Comparison of ENCODE assay signal across 19 cellular contexts in genomic region chr16:66614161-66614802, GRCh38. TPM values are rescaled to one million over a fixed set of nuclear protein-coding genes. Genes with fewer than 3 reads are reported as not detected.
DNase-seq lines count a peak whose midpoint lies in the region; ATAC-seq, FAIRE-seq and TF ChIP-seq lines count a peak whose summit lies in the region.
"Had no signal": no experiment of that assay in that cellular context is flagged by ENCODE, and none has a peak within 500 bp of the region (broad histone marks: within the 10 kb centered on the region; RNA-seq: fewer than 3 reads in every experiment).

No MANE protein-coding gene starts in this region.

- H3K79me2 ChIP-seq in HepG2 (ENCODE audit: insufficient read depth, low read length) (no peaks in the 10 kb centered on the region), K562 (ENCODE audit: control insufficient read depth, insufficient read depth, low read length) (no peaks in the 10 kb centered on the region), osteoblast (ENCODE audit: insufficient read depth, low read length) (peaks cover 4% of the 10 kb centered on the region)

- DNase-seq in HepG2 (ENCODE audit: low spot score) (peak; percentile 23), right lobe of liver (no peak), K562 (ENCODE audit: extremely low read depth in 1 of 4, low spot score in 3 of 4) (no peak), osteoblast (ENCODE audit: insufficient read length, low spot score, missing footprints) (peak; percentile 37), BE2C (no peak), mesenteric fat pad (ENCODE audit: low spot score) (no peak), MCF 10A (ENCODE audit: unreplicated experiment) (no peak), A673 (ENCODE audit: low spot score) (no peak)
- DNase-seq: C1 segment of cervical spinal cord; Calu3; CD4-positive, alpha-beta T cell; DMS 273 treated with DMSO at 0.1 percent for 48 hours; EL; GDM1; H7 had no signal

- H3K4me2 ChIP-seq in HepG2 (ENCODE audit: low read depth, low read length), result no peak overlapping the region
- no peak overlapping the region for H3K4me2 ChIP-seq in K562 (ENCODE audit: insufficient read depth, low read length)
- H3K4me2 ChIP-seq in osteoblast (ENCODE audit: insufficient read depth, low read length), result no peak overlapping the region
- H3K4me2 ChIP-seq: GM23338 had no signal

- POLR2A ChIA-PET in HepG2 (lab: Yijun Ruan, JAX) (no interaction called here), K562 (lab: Yijun Ruan, JAX) (no interaction called here), MCF 10A (lab: Yijun Ruan, JAX) (no interaction called here), A673 (lab: Charles Lee; ENCODE audit: low non-redundant PET) (no interaction called here)

- peaks cover 37% of the 10 kb centered on the region for H3K4me1 ChIP-seq in HepG2 (ENCODE audit: insufficient read depth, low read length)
- H3K4me1 ChIP-seq in right lobe of liver, result peaks cover 0 to 35% (median 8%) of the 10 kb centered on the region in 4 donors
- H3K4me1 ChIP-seq in K562 (replicated peaks in 1 of 2; ENCODE audit: control insufficient read depth in 2 of 2, insufficient read depth in 2 of 2, low read length in 2 of 2), result peaks cover 25 to 32% of the 10 kb centered on the region in 2 experiments
- peaks cover 27% of the 10 kb centered on the region for H3K4me1 ChIP-seq in osteoblast (ENCODE audit: insufficient read depth, low read length)
- H3K4me1 ChIP-seq in BE2C, result peaks cover 15% of the 10 kb centered on the region
- peaks cover 5% of the 10 kb centered on the region for H3K4me1 ChIP-seq in A673 (ENCODE audit: insufficient read depth, low read length, poor library complexity, severe bottlenecking)

- H3K27me3 Mint-ChIP-seq in MCF 10A (ENCODE audit: insufficient read depth, unreplicated experiment), result no peaks in the 10 kb centered on the region
- H3K27me3 Mint-ChIP-seq: CD4-positive, alpha-beta T cell had no signal

- TF ChIP-seq POLR2A in HepG2 (IDR thresholded peaks at IDR 0.05; ENCODE audit: insufficient read depth in 1 of 2, low read depth in 2 of 2, low read length in 2 of 2), result no peak
- no peak for TF ChIP-seq POLR2A in right lobe of liver (IDR thresholded peaks at IDR 0.05)
- TF ChIP-seq POLR2A in K562 (conservative IDR thresholded peaks at IDR 0.05), result peak; percentile 57; the same call in 1 of the 2 replicates

- WGBS in HepG2 (ENCODE audit: low lambda C conversion rate), result 77% methylated on average over 9 of the region's 12 CpGs
- WGBS in right lobe of liver (ENCODE audit: insufficient coverage, low coverage, low lambda C conversion rate, missing lambda C conversion rate), result 89% methylated on average over 5 of the region's 12 CpGs
- WGBS in K562 (ENCODE audit: insufficient coverage, low coverage, missing lambda C conversion rate), result 90% methylated on average over 12 of the region's 12 CpGs

- no peaks in the 10 kb centered on the region for H3K27me3 ChIP-seq in HepG2 (ENCODE audit: control insufficient read depth in 1 of 2, insufficient read depth in 2 of 2, low read length in 2 of 2)
- no peaks in the 10 kb centered on the region for H3K27me3 ChIP-seq in right lobe of liver
- H3K27me3 ChIP-seq in K562 (ENCODE audit: control insufficient read depth in 2 of 2, insufficient read depth in 2 of 2, low read length in 2 of 2), result no peaks in the 10 kb centered on the region
- H3K27me3 ChIP-seq in osteoblast (ENCODE audit: insufficient read depth, low read length), result no peaks in the 10 kb centered on the region
- no peaks in the 10 kb centered on the region for H3K27me3 ChIP-seq in BE2C
- H3K27me3 ChIP-seq in A673 (replicated peaks; ENCODE audit: insufficient read depth, low read depth, low read length, poor library complexity), result no peaks in the 10 kb centered on the region

- H3K4me1 Mint-ChIP-seq in MCF 10A (ENCODE audit: insufficient read depth, unreplicated experiment), result peaks cover 27% of the 10 kb centered on the region

- peaks cover 18 to 43% of the 10 kb centered on the region in 2 experiments for H3K36me3 ChIP-seq in HepG2 (replicated peaks in 1 of 2; ENCODE audit: control insufficient read depth in 1 of 2, insufficient read depth in 2 of 2, low read length in 2 of 2)
- no peaks in the 10 kb centered on the region for H3K36me3 ChIP-seq in right lobe of liver
- H3K36me3 ChIP-seq in K562 (ENCODE audit: control insufficient read depth, insufficient read depth, low read length), result peaks cover 71% of the 10 kb centered on the region; the same call in 2 of the 3 replicates
- H3K36me3 ChIP-seq in osteoblast (ENCODE audit: insufficient read depth, low read length), result peaks cover 36% of the 10 kb centered on the region
- peaks cover 24% of the 10 kb centered on the region for H3K36me3 ChIP-seq in BE2C
- H3K36me3 ChIP-seq in A673 (ENCODE audit: insufficient read depth, low read length, poor library complexity, severe bottlenecking), result peaks cover 41% of the 10 kb centered on the region

- TF ChIP-seq RAD21 in HepG2 (CRISPR knock-in tag; IDR thresholded peaks at IDR 0.05), result no peak
- TF ChIP-seq RAD21 in K562 (CRISPR knock-in tag; conservative IDR thresholded peaks at IDR 0.05 in 1 of 2, IDR thresholded peaks at IDR 0.05 in 1 of 2), result no peak

- H3K27ac ChIP-seq in HepG2 (ENCODE audit: extremely low read length, insufficient read depth, low read length) (peak overlapping the region; percentile 13), right lobe of liver (no peak overlapping the region), K562 (ENCODE audit: extremely low read depth, low read depth, low read length) (no peak overlapping the region), osteoblast (ENCODE audit: low read depth, low read length) (no peak overlapping the region), A673 (ENCODE audit: low read depth, low read length, poor library complexity, severe bottlenecking) (no peak overlapping the region)
- H3K27ac ChIP-seq: 22Rv1 had no signal

- H3K27ac Mint-ChIP-seq in MCF 10A (ENCODE audit: low read depth, unreplicated experiment), result no peak overlapping the region
- H3K27ac Mint-ChIP-seq: CD4-positive, alpha-beta T cell; GM23338 had no signal

- CTCF ChIA-PET in HepG2 (lab: Yijun Ruan, JAX; ENCODE audit: low intra/inter-chr PET ratio, low total read pairs), result no interaction called here
- CTCF ChIA-PET in K562 (lab: Yijun Ruan, JAX; ENCODE audit: low intra/inter-chr PET ratio), result no interaction called here
- CTCF ChIA-PET in MCF 10A (lab: Yijun Ruan, JAX), result interaction anchor here (1.0 to 2.1 kb wide), 4 partner anchors 35 to 138 kb away, joined by 3 to 7 read pairs (median 4); partner anchors contain the start of gene DYNC1LI2
- CTCF ChIA-PET in A673 (lab: Charles Lee), result no interaction called here

- H3K4me3 Mint-ChIP-seq in MCF 10A (ENCODE audit: unreplicated experiment), result no peak overlapping the region
- H3K4me3 Mint-ChIP-seq: CD4-positive, alpha-beta T cell; GM23338 had no signal

- intact Hi-C loops in HepG2 (cut with micrococcal nuclease; ENCODE audit: unreplicated experiment) (no loop called here), right lobe of liver (cut with DNase I) (no loop called here), K562 (cut with micrococcal nuclease) (no loop called here), MCF 10A (cut with micrococcal nuclease) (no loop called here), A673 (cut with micrococcal nuclease; ENCODE audit: unreplicated experiment) (no loop called here)

- FAIRE-seq in HepG2 (lab: Jason Lieb, UNC), result no peak
- FAIRE-seq in K562 (lab: Jason Lieb, UNC), result no peak
- FAIRE-seq: GM12892 had no signal

- H4K20me1 ChIP-seq in HepG2 (ENCODE audit: insufficient read depth, low read length), result no peaks in the 10 kb centered on the region
- no peaks in the 10 kb centered on the region for H4K20me1 ChIP-seq in K562 (replicated peaks; ENCODE audit: control insufficient read depth, insufficient read depth, low read length)
- peaks cover 3% of the 10 kb centered on the region for H4K20me1 ChIP-seq in osteoblast (ENCODE audit: insufficient read depth, low read length)

- BruUV-seq in HepG2 (replicated peaks; lab: Mats Ljungman, UMichigan) (no TSS peak), K562 (replicated peaks; lab: Mats Ljungman, UMichigan) (no TSS peak), MCF 10A (replicated peaks; lab: Mats Ljungman, UMichigan) (no TSS peak), A673 (replicated peaks; lab: Mats Ljungman, UMichigan) (no TSS peak)

- in situ Hi-C loops in HepG2 (cut with HindIII; ENCODE audit: extremely low pct_ligation_motif_present, low pct_unique_long_range_greater_than_20kb), result no loop called here
- in situ Hi-C loops in K562 (cut with MboI), result no loop called here

- no peak overlapping the region for H3K4me3 ChIP-seq in HepG2 (replicated peaks in 1 of 3; ENCODE audit: insufficient read depth in 1 of 3, low read depth in 2 of 3, low read length in 3 of 3)
- H3K4me3 ChIP-seq in right lobe of liver, result no peak overlapping the region
- no peak overlapping the region for H3K4me3 ChIP-seq in K562
- no peak overlapping the region for H3K4me3 ChIP-seq in osteoblast (ENCODE audit: insufficient read depth, low read length)
- no peak overlapping the region for H3K4me3 ChIP-seq in BE2C (ENCODE audit: low read depth, low read length)
- no peak overlapping the region for H3K4me3 ChIP-seq in A673 (ENCODE audit: low read depth, low read length, poor library complexity, severe bottlenecking)
- H3K4me3 ChIP-seq: GM23338 had no signal

- TF ChIP-seq EP300 in HepG2 (IDR thresholded peaks at IDR 0.05; ENCODE audit: low read depth in 2 of 2, low read length in 2 of 2) (no peak), HepG2 (CRISPR knock-in tag; IDR thresholded peaks at IDR 0.05; ENCODE audit: borderline replicate concordance) (no peak), K562 (IDR thresholded peaks at IDR 0.05; ENCODE audit: low read length) (no peak)

- no peaks in the 10 kb centered on the region for H3K9me3 ChIP-seq in HepG2 (ENCODE audit: low read length)
- H3K9me3 ChIP-seq in right lobe of liver, result no peaks in the 10 kb centered on the region
- H3K9me3 ChIP-seq in K562 (replicated peaks; ENCODE audit: control insufficient read depth, insufficient read depth, low read depth, low read length), result no peaks in the 10 kb centered on the region
- no peaks in the 10 kb centered on the region for H3K9me3 ChIP-seq in osteoblast (ENCODE audit: low read depth, low read length)
- no peaks in the 10 kb centered on the region for H3K9me3 ChIP-seq in BE2C
- H3K9me3 ChIP-seq in A673 (ENCODE audit: low read depth, low read length, poor library complexity, severe bottlenecking), result no peaks in the 10 kb centered on the region

- H3K9ac ChIP-seq in HepG2 (ENCODE audit: insufficient read depth, low read depth, low read length), result no peak overlapping the region
- H3K9ac ChIP-seq in K562 (ENCODE audit: insufficient read depth in 1 of 2, low read depth in 2 of 2, low read length in 2 of 2), result no peak overlapping the region

- H3K36me3 Mint-ChIP-seq in MCF 10A (ENCODE audit: insufficient read depth, unreplicated experiment), result peaks cover 28% of the 10 kb centered on the region

- no peak for TF ChIP-seq CTCF in HepG2 (CRISPR knock-in tag; IDR thresholded peaks at IDR 0.05)
- no peak for TF ChIP-seq CTCF in right lobe of liver (IDR thresholded peaks at IDR 0.05)
- TF ChIP-seq CTCF in K562 (IDR thresholded peaks at IDR 0.05 in 2 of 3, conservative IDR thresholded peaks at IDR 0.05 in 1 of 3; ENCODE audit: insufficient read depth in 2 of 3, low read depth in 1 of 3, low read length in 3 of 3), result no peak
- TF ChIP-seq CTCF in osteoblast (IDR thresholded peaks at IDR 0.05; ENCODE audit: extremely low read depth, low read depth, low read length), result no peak
- TF ChIP-seq CTCF in BE2C (IDR thresholded peaks at IDR 0.05; ENCODE audit: low read depth, low read length), result no peak
- TF ChIP-seq CTCF in MCF 10A (IDR thresholded peaks at IDR 0.05; ENCODE audit: unreplicated experiment), result no peak
- no peak for TF ChIP-seq CTCF in A673 (conservative IDR thresholded peaks at IDR 0.05; ENCODE audit: low read depth, low read length)

- no peaks in the 10 kb centered on the region for H3K9me3 Mint-ChIP-seq in MCF 10A (ENCODE audit: unreplicated experiment)
- H3K9me3 Mint-ChIP-seq: CD4-positive, alpha-beta T cell; GM23338 had no signal

- H3K9me1 ChIP-seq in K562 (ENCODE audit: control insufficient read depth, insufficient read depth, low read length), result no peaks in the 10 kb centered on the region

- no peak overlapping the region for H2AFZ ChIP-seq in HepG2 (ENCODE audit: low read length)
- H2AFZ ChIP-seq in K562 (ENCODE audit: low read depth, low read length), result no peak overlapping the region
- no peak overlapping the region for H2AFZ ChIP-seq in osteoblast (ENCODE audit: low read length)
- H2AFZ ChIP-seq: GM23338 had no signal

- peak; percentile 45 for ATAC-seq in HepG2
- ATAC-seq in right lobe of liver, result no peak
- ATAC-seq in K562, result no peak
- ATAC-seq: GM23338 had no signal

RNA-seq across cellular contexts. Expression of gene CMTM3, which starts 9.8 kb away (rescaled TPM):
- 20.6 and 29.2 TPM in 2 replicates for total RNA-seq in HepG2 (2016; rRNA removed; fragmentation: Illumina TruSeq; extraction: Trizol)
- total RNA-seq in HepG2 (2016; cell fraction: cytosol; rRNA removed; fragmentation: Illumina TruSeq; extraction: Trizol; ENCODE audit: low read depth), result 14.7 and 15.6 TPM in 2 replicates
- total RNA-seq in HepG2 (2016; cell fraction: insoluble cytoplasmic fraction; rRNA removed; fragmentation: Illumina TruSeq; extraction: Trizol), result 18.9 and 30.0 TPM in 2 replicates
- 39.9 and 42.8 TPM in 2 replicates for total RNA-seq in HepG2 (2016; cell fraction: membrane; rRNA removed; fragmentation: Illumina TruSeq; extraction: Trizol)
- 19.8 and 22.0 TPM in 2 replicates for total RNA-seq in HepG2 (2016; cell fraction: nucleus; rRNA removed; fragmentation: Illumina TruSeq; extraction: Trizol)
- 48.7 and 62.0 TPM in 2 replicates for polyA plus RNA-seq in HepG2 (2011; rRNA removed)
- 53.5 and 62.3 TPM in 2 replicates for polyA plus RNA-seq in HepG2 (2011; cell fraction: cytosol; rRNA removed)
- 50.7 and 56.5 TPM in 2 replicates for polyA plus RNA-seq in HepG2 (2011; cell fraction: nucleus; rRNA removed)
- polyA plus RNA-seq in HepG2 (2012), result 36.1 and 48.8 TPM in 2 replicates
- 21.8 and 24.0 TPM in 2 replicates for polyA plus RNA-seq in HepG2 (2016; cell fraction: cytosol; fragmentation: Illumina TruSeq; extraction: Trizol; ENCODE audit: low read depth)
- polyA plus RNA-seq in HepG2 (2016; cell fraction: insoluble cytoplasmic fraction; fragmentation: Illumina TruSeq; extraction: Trizol; ENCODE audit: low read depth), result 31.5 and 37.2 TPM in 2 replicates
- 48.5 and 52.0 TPM in 2 replicates for polyA plus RNA-seq in HepG2 (2016; cell fraction: membrane; fragmentation: Illumina TruSeq; extraction: Trizol; ENCODE audit: low read depth)
- 51.6 and 59.3 TPM in 2 replicates for polyA plus RNA-seq in HepG2 (2016; cell fraction: nucleus; fragmentation: Illumina TruSeq; extraction: Trizol; ENCODE audit: insufficient read depth, low read depth)
- polyA minus RNA-seq in HepG2 (2011; rRNA and poly(A)+ RNA removed; ENCODE audit: low replicate concordance), result 1.7 and 102 TPM in 2 replicates
- 14.7 and 19.2 TPM in 2 replicates for polyA minus RNA-seq in HepG2 (2011; cell fraction: cytosol; rRNA and poly(A)+ RNA removed)
- 16.0 and 25.4 TPM in 2 replicates for polyA minus RNA-seq in HepG2 (2011; cell fraction: nucleus; rRNA and poly(A)+ RNA removed)
- total RNA-seq in right lobe of liver, result 1 to 10 TPM; 1.6 to 9.6 (median 5.4) TPM
- 14.6 and 32.5 TPM in 2 replicates for total RNA-seq in K562 (2011; cell fraction: chromatin; rRNA removed; ENCODE audit: low replicate concordance)
- 29.5 and 37.2 TPM in 2 replicates for total RNA-seq in K562 (2011; cell fraction: nucleolus; rRNA removed)
- 28.2 and 47.6 TPM in 2 replicates for total RNA-seq in K562 (2011; cell fraction: nucleoplasm; rRNA removed)
- total RNA-seq in K562 (2014; rRNA removed), result 12.9 and 18.3 TPM in 2 replicates
- total RNA-seq in K562 (2014; rRNA removed; fragmentation: Illumina TruSeq; extraction: Trizol), result 13.1 and 13.4 TPM in 2 replicates
- total RNA-seq in K562 (2015; rRNA removed; fragmentation: Illumina TruSeq; extraction: Trizol), result 15.8 and 17.5 TPM in 2 replicates
- total RNA-seq in K562 (2021), result 33.4 and 34.5 TPM in 2 replicates
- polyA plus RNA-seq in K562 (2011; rRNA removed), result 24.5 and 24.7 TPM in 2 replicates
- 26.9 and 52.8 TPM in 2 replicates for polyA plus RNA-seq in K562 (2011; cell fraction: cytosol; rRNA removed)
- 16.3 and 19.8 TPM in 2 replicates for polyA plus RNA-seq in K562 (2011; cell fraction: nucleus; rRNA removed)
- polyA plus RNA-seq in K562 (2012), result 27.1 and 39.9 TPM in 2 replicates
- polyA plus RNA-seq in K562 (2014; fragmentation: Illumina TruSeq; extraction: Trizol), result 29.1 and 29.8 TPM in 2 replicates
- 1 to 10 TPM; 4.6 to 8.3 TPM for polyA plus RNA-seq in K562 (2014; fragmentation: Nextera tagmentation; extraction: Ambion mirVana)
- polyA plus RNA-seq in K562 (2014; rRNA removed), result 28.2 and 29.9 TPM in 2 replicates
- polyA minus RNA-seq in K562 (2011; rRNA and poly(A)+ RNA removed), result 8.2 and 14.0 TPM in 2 replicates
- polyA minus RNA-seq in K562 (2011; cell fraction: cytosol; rRNA and poly(A)+ RNA removed), result 10.8 and 12.8 TPM in 2 replicates
- 6.7 and 7.3 TPM in 2 replicates for polyA minus RNA-seq in K562 (2011; cell fraction: nucleus; rRNA and poly(A)+ RNA removed)
- 24.6 and 29.8 TPM in 2 replicates for total RNA-seq in osteoblast
- 57.2 TPM for polyA plus RNA-seq in BE2C (2012; ENCODE audit: insufficient read depth, insufficient read length, low read depth)
- 48.1 TPM for total RNA-seq in mesenteric fat pad
- 4.3 and 5.7 TPM in 2 replicates for total RNA-seq in MCF 10A (2022)
- 25.5 and 31.1 TPM in 2 replicates for total RNA-seq in A673 (2021)

RNA-seq across cellular contexts. Expression of gene CMTM2, which starts 35.0 kb away (rescaled TPM):
- total RNA-seq in HepG2 (2016; rRNA removed; fragmentation: Illumina TruSeq; extraction: Trizol), result not detected in 2 replicates
- not detected in 2 replicates for total RNA-seq in HepG2 (2016; cell fraction: cytosol; rRNA removed; fragmentation: Illumina TruSeq; extraction: Trizol; ENCODE audit: low read depth)
- total RNA-seq in HepG2 (2016; cell fraction: insoluble cytoplasmic fraction; rRNA removed; fragmentation: Illumina TruSeq; extraction: Trizol), result not detected in 2 replicates
- not detected in 2 replicates for total RNA-seq in HepG2 (2016; cell fraction: membrane; rRNA removed; fragmentation: Illumina TruSeq; extraction: Trizol)
- not detected in 2 replicates for total RNA-seq in HepG2 (2016; cell fraction: nucleus; rRNA removed; fragmentation: Illumina TruSeq; extraction: Trizol)
- not detected in 2 replicates for polyA plus RNA-seq in HepG2 (2011; rRNA removed)
- not detected in 2 replicates for polyA plus RNA-seq in HepG2 (2011; cell fraction: cytosol; rRNA removed)
- polyA plus RNA-seq in HepG2 (2011; cell fraction: nucleus; rRNA removed), result not detected in 2 replicates
- polyA plus RNA-seq in HepG2 (2012), result not detected in 2 replicates
- polyA plus RNA-seq in HepG2 (2016; cell fraction: cytosol; fragmentation: Illumina TruSeq; extraction: Trizol; ENCODE audit: low read depth), result not detected in 2 replicates
- not detected in 2 replicates for polyA plus RNA-seq in HepG2 (2016; cell fraction: insoluble cytoplasmic fraction; fragmentation: Illumina TruSeq; extraction: Trizol; ENCODE audit: low read depth)
- not detected in 2 replicates for polyA plus RNA-seq in HepG2 (2016; cell fraction: membrane; fragmentation: Illumina TruSeq; extraction: Trizol; ENCODE audit: low read depth)
- polyA plus RNA-seq in HepG2 (2016; cell fraction: nucleus; fragmentation: Illumina TruSeq; extraction: Trizol; ENCODE audit: insufficient read depth, low read depth), result not detected in 2 replicates
- not detected in 2 replicates for polyA minus RNA-seq in HepG2 (2011; rRNA and poly(A)+ RNA removed; ENCODE audit: low replicate concordance)
- not detected in 2 replicates for polyA minus RNA-seq in HepG2 (2011; cell fraction: cytosol; rRNA and poly(A)+ RNA removed)
- not detected in 2 replicates for polyA minus RNA-seq in HepG2 (2011; cell fraction: nucleus; rRNA and poly(A)+ RNA removed)
- total RNA-seq in right lobe of liver, result under 1 TPM in 3 of 6 experiments, not detected in 3; 0.44 to 0.83 (median 0.55) TPM
- total RNA-seq in K562 (2011; cell fraction: chromatin; rRNA removed; ENCODE audit: low replicate concordance), result not detected in 2 replicates
- 0.39 TPM in 1 of 2 replicates, not detected in the other for total RNA-seq in K562 (2011; cell fraction: nucleolus; rRNA removed)
- total RNA-seq in K562 (2011; cell fraction: nucleoplasm; rRNA removed), result not detected in 2 replicates
- total RNA-seq in K562 (2014; rRNA removed), result not detected in 2 replicates
- total RNA-seq in K562 (2014; rRNA removed; fragmentation: Illumina TruSeq; extraction: Trizol), result not detected in 2 replicates
- not detected in 2 replicates for total RNA-seq in K562 (2015; rRNA removed; fragmentation: Illumina TruSeq; extraction: Trizol)
- total RNA-seq in K562 (2021), result not detected in 2 replicates
- not detected in 2 replicates for polyA plus RNA-seq in K562 (2011; rRNA removed)
- 0.31 TPM in 1 of 2 replicates, not detected in the other for polyA plus RNA-seq in K562 (2011; cell fraction: cytosol; rRNA removed)
- 0.11 TPM in 1 of 2 replicates, not detected in the other for polyA plus RNA-seq in K562 (2011; cell fraction: nucleus; rRNA removed)
- polyA plus RNA-seq in K562 (2012), result 0.17 TPM in 1 of 2 replicates, not detected in the other
- not detected in 2 replicates for polyA plus RNA-seq in K562 (2014; fragmentation: Illumina TruSeq; extraction: Trizol)
- polyA plus RNA-seq in K562 (2014; fragmentation: Nextera tagmentation; extraction: Ambion mirVana), result not detected
- not detected in 2 replicates for polyA plus RNA-seq in K562 (2014; rRNA removed)
- not detected in 2 replicates for polyA minus RNA-seq in K562 (2011; rRNA and poly(A)+ RNA removed)
- not detected in 2 replicates for polyA minus RNA-seq in K562 (2011; cell fraction: cytosol; rRNA and poly(A)+ RNA removed)
- not detected in 2 replicates for polyA minus RNA-seq in K562 (2011; cell fraction: nucleus; rRNA and poly(A)+ RNA removed)
- total RNA-seq in osteoblast, result not detected in 2 replicates
- polyA plus RNA-seq in BE2C (2012; ENCODE audit: insufficient read depth, insufficient read length, low read depth), result not detected
- total RNA-seq in mesenteric fat pad, result 1.00 TPM
- total RNA-seq in MCF 10A (2022), result not detected in 2 replicates
- not detected in 2 replicates for total RNA-seq in A673 (2021)
- total RNA-seq: CD4-positive, alpha-beta T cell; GM23338; HT-29 had no signal
- polyA plus RNA-seq: GM23338 had no signal

RNA-seq across cellular contexts. Expression of gene CMTM1, which starts 48.0 kb away (rescaled TPM):
- 1.7 and 1.9 TPM in 2 replicates for total RNA-seq in HepG2 (2016; rRNA removed; fragmentation: Illumina TruSeq; extraction: Trizol)
- 0.30 TPM in 1 of 2 replicates, not detected in the other for total RNA-seq in HepG2 (2016; cell fraction: cytosol; rRNA removed; fragmentation: Illumina TruSeq; extraction: Trizol; ENCODE audit: low read depth)
- total RNA-seq in HepG2 (2016; cell fraction: insoluble cytoplasmic fraction; rRNA removed; fragmentation: Illumina TruSeq; extraction: Trizol), result 2.0 TPM in 2 replicates
- total RNA-seq in HepG2 (2016; cell fraction: membrane; rRNA removed; fragmentation: Illumina TruSeq; extraction: Trizol), result 0.77 and 0.93 TPM in 2 replicates
- 1.3 and 1.6 TPM in 2 replicates for total RNA-seq in HepG2 (2016; cell fraction: nucleus; rRNA removed; fragmentation: Illumina TruSeq; extraction: Trizol)
- 2.9 and 3.0 TPM in 2 replicates for polyA plus RNA-seq in HepG2 (2011; rRNA removed)
- polyA plus RNA-seq in HepG2 (2011; cell fraction: cytosol; rRNA removed), result 2.0 and 3.6 TPM in 2 replicates
- 3.5 and 4.0 TPM in 2 replicates for polyA plus RNA-seq in HepG2 (2011; cell fraction: nucleus; rRNA removed)
- 2.3 and 2.4 TPM in 2 replicates for polyA plus RNA-seq in HepG2 (2012)
- polyA plus RNA-seq in HepG2 (2016; cell fraction: cytosol; fragmentation: Illumina TruSeq; extraction: Trizol; ENCODE audit: low read depth), result 0.19 TPM in 1 of 2 replicates, not detected in the other
- 1.5 and 2.0 TPM in 2 replicates for polyA plus RNA-seq in HepG2 (2016; cell fraction: insoluble cytoplasmic fraction; fragmentation: Illumina TruSeq; extraction: Trizol; ENCODE audit: low read depth)
- polyA plus RNA-seq in HepG2 (2016; cell fraction: membrane; fragmentation: Illumina TruSeq; extraction: Trizol; ENCODE audit: low read depth), result 0.64 and 0.72 TPM in 2 replicates
- polyA plus RNA-seq in HepG2 (2016; cell fraction: nucleus; fragmentation: Illumina TruSeq; extraction: Trizol; ENCODE audit: insufficient read depth, low read depth), result 2.1 TPM in 2 replicates
- 2.2 and 5.1 TPM in 2 replicates for polyA minus RNA-seq in HepG2 (2011; rRNA and poly(A)+ RNA removed; ENCODE audit: low replicate concordance)
- polyA minus RNA-seq in HepG2 (2011; cell fraction: cytosol; rRNA and poly(A)+ RNA removed), result 2.7 and 3.4 TPM in 2 replicates
- 3.2 and 6.3 TPM in 2 replicates for polyA minus RNA-seq in HepG2 (2011; cell fraction: nucleus; rRNA and poly(A)+ RNA removed)
- total RNA-seq in right lobe of liver, result 1 to 10 TPM in 2 of 6 experiments, under 1 TPM in 3, not detected in 1; 0.69 to 1.6 (median 0.90) TPM
- 1.5 and 1.6 TPM in 2 replicates for total RNA-seq in K562 (2011; cell fraction: chromatin; rRNA removed; ENCODE audit: low replicate concordance)
- 2.0 and 3.3 TPM in 2 replicates for total RNA-seq in K562 (2011; cell fraction: nucleolus; rRNA removed)
- 1.9 and 2.7 TPM in 2 replicates for total RNA-seq in K562 (2011; cell fraction: nucleoplasm; rRNA removed)
- 1.1 and 1.9 TPM in 2 replicates for total RNA-seq in K562 (2014; rRNA removed)
- total RNA-seq in K562 (2014; rRNA removed; fragmentation: Illumina TruSeq; extraction: Trizol), result 0.22 and 0.40 TPM in 2 replicates
- 2.3 and 2.6 TPM in 2 replicates for total RNA-seq in K562 (2015; rRNA removed; fragmentation: Illumina TruSeq; extraction: Trizol)
- 2.4 and 2.7 TPM in 2 replicates for total RNA-seq in K562 (2021)
- polyA plus RNA-seq in K562 (2011; rRNA removed), result 0.92 and 1.2 TPM in 2 replicates
- polyA plus RNA-seq in K562 (2011; cell fraction: cytosol; rRNA removed), result 0.86 and 2.9 TPM in 2 replicates
- 1.2 and 3.4 TPM in 2 replicates for polyA plus RNA-seq in K562 (2011; cell fraction: nucleus; rRNA removed)
- 3.1 and 3.8 TPM in 2 replicates for polyA plus RNA-seq in K562 (2012)
- polyA plus RNA-seq in K562 (2014; fragmentation: Illumina TruSeq; extraction: Trizol), result 0.25 and 0.93 TPM in 2 replicates
- not detected for polyA plus RNA-seq in K562 (2014; fragmentation: Nextera tagmentation; extraction: Ambion mirVana)
- polyA plus RNA-seq in K562 (2014; rRNA removed), result 0.30 and 0.51 TPM in 2 replicates
- polyA minus RNA-seq in K562 (2011; rRNA and poly(A)+ RNA removed), result 0.30 and 0.77 TPM in 2 replicates
- 2.7 TPM in 1 of 2 replicates, not detected in the other for polyA minus RNA-seq in K562 (2011; cell fraction: cytosol; rRNA and poly(A)+ RNA removed)
- 1.00 and 2.4 TPM in 2 replicates for polyA minus RNA-seq in K562 (2011; cell fraction: nucleus; rRNA and poly(A)+ RNA removed)
- 4.0 and 4.1 TPM in 2 replicates for total RNA-seq in osteoblast
- polyA plus RNA-seq in BE2C (2012; ENCODE audit: insufficient read depth, insufficient read length, low read depth), result 9.5 TPM
- total RNA-seq in mesenteric fat pad, result 6.4 TPM
- 2.1 and 4.8 TPM in 2 replicates for total RNA-seq in MCF 10A (2022)
- 5.5 and 7.1 TPM in 2 replicates for total RNA-seq in A673 (2021)

Comparison
In these comparisons a context has a peak if more than half of its experiments do, and no peak if none do; other contexts are left out.
1. DNase-seq: peak in HepG2 (single experiment) and osteoblast (single experiment); none in right lobe of liver (0 of 3), K562 (0 of 4), BE2C (single experiment), mesenteric fat pad (single experiment), MCF 10A (single experiment) and A673 (single experiment).
2. Of the 241 proteins assayed by ChIP-seq in both HepG2 and K562: peak only in HepG2: CEBPB, CEBPG and RBM22; only in K562: POLR2A; in both: none; in neither: 236; mixed calls (peak in some experiments, not most) for 1.